In the genomic region with DNA sequence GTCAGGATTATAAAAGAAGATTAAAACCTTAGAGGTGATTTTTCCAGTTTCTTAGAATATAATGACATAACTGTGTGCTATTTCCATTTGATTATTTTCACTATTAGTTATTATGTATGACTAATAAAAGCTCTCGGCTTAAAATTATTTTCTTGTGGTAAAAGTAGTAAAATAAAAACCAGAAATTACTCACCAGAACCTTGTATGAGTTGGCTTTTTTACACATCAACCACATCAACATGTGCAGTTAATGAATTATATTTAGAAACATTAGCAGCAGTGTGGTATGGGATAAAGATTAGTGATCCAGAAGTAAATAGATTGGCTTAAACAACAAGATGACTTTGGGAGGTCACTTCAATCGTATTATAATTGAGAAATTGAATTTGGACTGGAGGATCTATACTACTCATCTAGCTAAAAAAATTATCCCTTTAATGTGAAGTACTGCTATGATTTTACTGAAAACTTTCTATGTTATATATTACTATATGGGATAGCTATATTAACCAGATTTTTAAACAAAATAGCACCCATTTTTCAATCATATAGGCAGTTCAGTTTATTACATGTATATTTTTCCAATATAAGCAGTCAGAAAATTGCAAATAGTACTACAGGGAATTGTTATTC, we compare ENCODE assay signal across 1 cellular context.
TF ChIP-seq lines count a peak whose summit lies in the region.

No MANE protein-coding gene starts in this region.

TF ChIP-seq in SK-N-SH treated with all-trans-retinoic acid at 6 μM for 48 hours, 23 proteins besides CTCF, POLR2A, EP300 and RAD21 (continued from another document):
- TF ChIP-seq, protein P1, sequence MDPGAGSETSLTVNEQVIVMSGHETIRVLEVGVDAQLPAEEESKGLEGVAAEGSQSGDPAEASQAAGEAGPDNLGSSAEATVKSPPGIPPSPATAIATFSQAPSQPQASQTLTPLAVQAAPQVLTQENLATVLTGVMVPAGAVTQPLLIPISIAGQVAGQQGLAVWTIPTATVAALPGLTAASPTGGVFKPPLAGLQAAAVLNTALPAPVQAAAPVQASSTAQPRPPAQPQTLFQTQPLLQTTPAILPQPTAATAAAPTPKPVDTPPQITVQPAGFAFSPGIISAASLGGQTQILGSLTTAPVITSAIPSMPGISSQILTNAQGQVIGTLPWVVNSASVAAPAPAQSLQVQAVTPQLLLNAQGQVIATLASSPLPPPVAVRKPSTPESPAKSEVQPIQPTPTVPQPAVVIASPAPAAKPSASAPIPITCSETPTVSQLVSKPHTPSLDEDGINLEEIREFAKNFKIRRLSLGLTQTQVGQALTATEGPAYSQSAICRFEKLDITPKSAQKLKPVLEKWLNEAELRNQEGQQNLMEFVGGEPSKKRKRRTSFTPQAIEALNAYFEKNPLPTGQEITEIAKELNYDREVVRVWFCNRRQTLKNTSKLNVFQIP (CRISPR knock-in tag; IDR thresholded peaks at IDR 0.05; ENCODE audit: borderline replicate concordance, low read depth) = no peak
- no peak for TF ChIP-seq GLIS3 (CRISPR knock-in tag; IDR thresholded peaks at IDR 0.05)
- TF ChIP-seq CSDC2 (CRISPR knock-in tag; IDR thresholded peaks at IDR 0.05) = no peak
